ENCODE assay signal across 8 cellular contexts in genomic region chr19:58182577-58182988, GRCh38. TPM values are rescaled to one million over a fixed set of nuclear protein-coding genes. Genes with fewer than 3 reads are reported as not detected.
DNase-seq lines count a peak whose midpoint lies in the region; ATAC-seq and TF ChIP-seq lines count a peak whose summit lies in the region.

No MANE protein-coding gene starts in this region.

- peaks cover 51 to 88% (median 76%) of the 10 kb centered on the region in 3 donors for H3K36me3 ChIP-seq in tibial artery

- H3K9me3 Mint-ChIP-seq in T-cell = peaks cover 0 to 46% (median 32%) of the 10 kb centered on the region in 3 donors
- peaks cover 8 to 11% of the 10 kb centered on the region in 2 donors for H3K9me3 Mint-ChIP-seq in natural killer cell

- peak overlapping the region; percentile 85 to 92 (median 91) for H3K4me3 Mint-ChIP-seq in T-cell
- peak overlapping the region; percentile 98 for H3K4me3 Mint-ChIP-seq in natural killer cell

- peaks cover 27 to 100% (median 95%) of the 10 kb centered on the region in 3 donors for H3K9me3 ChIP-seq in tibial artery

- H3K27me3 Mint-ChIP-seq in T-cell (no peaks in the 10 kb centered on the region), natural killer cell (ENCODE audit: low read depth in 2 of 2) (no peaks in the 10 kb centered on the region)

- peak; percentile 71 to 77 (median 75) for ATAC-seq in T-cell (replicated peaks in 1 of 4)
- ATAC-seq in natural killer cell = peak; percentile 72 to 89 (median 79)
- no peak for ATAC-seq in HG03039 (IDR thresholded peaks at IDR 0.05; ENCODE audit: unreplicated experiment)

- peaks cover 0 to 8% (median 4%) of the 10 kb centered on the region in 4 donors for H3K4me1 ChIP-seq in tibial artery

- H3K4me1 Mint-ChIP-seq in T-cell (peaks cover 19 to 25% (median 23%) of the 10 kb centered on the region in 3 donors), natural killer cell (peaks cover 17 to 22% of the 10 kb centered on the region in 2 donors)

- H3K36me3 Mint-ChIP-seq in T-cell (peaks cover 51% of the 10 kb centered on the region), natural killer cell (peaks cover 11% of the 10 kb centered on the region)

- POLR2A ChIA-PET in T-cell (lab: Charles Lee) = no interaction called here

- H3K4me3 ChIP-seq in choroid plexus epithelial cell (ENCODE audit: low read depth, low read length) (peak overlapping the region; percentile 96), tibial artery (peak overlapping the region; percentile 71 to 88)

- DNase-seq in stimulated activated CD8-positive, alpha-beta memory T cell treated with anti-CD3 and anti-CD28 coated beads, Interleukin-12 subunit alpha, Interleukin-12 subunit beta, amount 100 ng/mL, for 1 hour (ENCODE audit: low read depth) = peak; percentile 70
- no peak for DNase-seq in stimulated activated CD8-positive, alpha-beta memory T cell treated with anti-CD3 and anti-CD28 coated beads, Interleukin-4, amount 100 ng/mL, for 48 hours
- DNase-seq in T-cell (peak in 31 of 34 experiments; percentile 70 to 91 (median 85)), choroid plexus epithelial cell (ENCODE audit: low read depth) (no peak), natural killer cell (no peak), tibial artery (no peak), NCI-H524 (lab: John Stamatoyannopoulos, UW) (no peak)

- H3K27ac Mint-ChIP-seq in T-cell = peak overlapping the region; percentile 99
- peak overlapping the region; percentile 100 for H3K27ac Mint-ChIP-seq in natural killer cell

- CTCF ChIA-PET in T-cell (lab: Charles Lee) = no interaction called here

- H3K27me3 ChIP-seq in tibial artery = no peaks in the 10 kb centered on the region

- intact Hi-C loops in natural killer cell (cut with micrococcal nuclease) = loop anchor here (1.0 to 10.0 kb wide), 6 partner anchors 96 to 336 kb away; partner anchors contain the start of genes ERVK3-1, RPS5, ZBTB45 and ZNF324
- intact Hi-C loops in tibial artery (cut with DNase I; ENCODE audit: low total_unique reads) = loop anchor here (5.0 to 10.0 kb wide), 2 partner anchors 92 to 120 kb away; partner anchors contain the start of gene ZNF8

- H3K27ac ChIP-seq in tibial artery = peak overlapping the region; percentile 92 to 98

- TF ChIP-seq CTCF in choroid plexus epithelial cell (conservative IDR thresholded peaks at IDR 0.05; ENCODE audit: low read depth, low read length) (no peak), natural killer cell (IDR thresholded peaks at IDR 0.05) (no peak), tibial artery (IDR thresholded peaks at IDR 0.05) (no peak)

RNA-seq across cellular contexts. Expression of gene ZNF274, which starts 0.3 kb away (rescaled TPM):
- total RNA-seq in T-cell (10 to 100 TPM; 44.9 to 70.7 (median 63.4) TPM), natural killer cell (10 to 100 TPM; 25.5 to 33.0 (median 30.1) TPM)

RNA-seq across cellular contexts. Expression of gene ZNF329, which starts 32.0 kb away (rescaled TPM):
- total RNA-seq in T-cell (10 to 100 TPM; 11.5 to 14.9 (median 14.1) TPM), natural killer cell (10 to 100 TPM; 13.0 to 14.9 (median 14.4) TPM)

RNA-seq across cellular contexts. Expression of gene ZNF544, which starts 46.1 kb away (rescaled TPM):
- total RNA-seq in T-cell = 10 to 100 TPM; 23.4 to 54.0 (median 47.1) TPM
- total RNA-seq in natural killer cell = 10 to 100 TPM; 21.9 to 31.5 (median 21.9) TPM

Comparison
In these comparisons a context has a peak if more than half of its experiments do, and no peak if none do; other contexts are left out.
1. DNase-seq: peak in stimulated activated CD8-positive, alpha-beta memory T cell treated with anti-CD3 and anti-CD28 coated beads, Interleukin-12 subunit alpha, Interleukin-12 subunit beta, amount 100 ng/mL, for 1 hour (single experiment) and T-cell (31 of 34); none in stimulated activated CD8-positive, alpha-beta memory T cell treated with anti-CD3 and anti-CD28 coated beads, Interleukin-4, amount 100 ng/mL, for 48 hours (single experiment), choroid plexus epithelial cell (single experiment), natural killer cell (single experiment), tibial artery (0 of 2) and NCI-H524 (0 of 2).